ENCODE assay signal across 14 cellular contexts in genomic region chr2:88838165-88838635, GRCh38.
DNase-seq lines count a peak whose midpoint lies in the region; ATAC-seq and TF ChIP-seq lines count a peak whose summit lies in the region.
"Had no signal": no experiment of that assay in that cellular context is flagged by ENCODE, and none has a peak within 500 bp of the region (broad histone marks: within the 10 kb centered on the region; RNA-seq: fewer than 3 reads in every experiment).

No MANE protein-coding gene starts in this region.

- H3K36me3 Mint-ChIP-seq in activated naive CD4-positive, alpha-beta T cell treated with anti-CD3 and anti-CD28 coated beads for 36 hours (ENCODE audit: low read depth), result no peaks in the 10 kb centered on the region
- no peaks in the 10 kb centered on the region for H3K36me3 Mint-ChIP-seq in chondrocyte (ENCODE audit: low read depth)
- H3K36me3 Mint-ChIP-seq: natural killer cell treated with Interleukin-12 subunit alpha and Interleukin-12 subunit beta and Interleukin-15 and Interleukin-18, amount 100 ng/mL, for 72 hours; T-cell had no signal

- 60 to 90% methylated on average over 2 to 4 of the region's 4 CpGs for WGBS in transverse colon (ENCODE audit: low coverage in 1 of 2), 2 donors

- TF ChIP-seq POLR2A in transverse colon (IDR thresholded peaks at IDR 0.05), result no peak

- peak overlapping the region in 1 of 4 donors; percentile 6 for H3K27ac ChIP-seq in transverse colon
- H3K27ac ChIP-seq in caudate nucleus (ENCODE audit: low read depth, low read length), result no peak overlapping the region
- H3K27ac ChIP-seq: thyroid gland had no signal

- TF ChIP-seq EP300 in transverse colon (IDR thresholded peaks at IDR 0.05; ENCODE audit: low read depth), result no peak

- H3K27me3 ChIP-seq in transverse colon, result no peaks in the 10 kb centered on the region
- H3K27me3 ChIP-seq: thyroid gland had no signal

- H3K9me3 ChIP-seq in transverse colon, result no peaks in the 10 kb centered on the region
- H3K9me3 ChIP-seq: thyroid gland had no signal

- CTCF ChIA-PET in activated naive CD4-positive, alpha-beta T cell treated with anti-CD3 and anti-CD28 coated beads for 36 hours (lab: Charles Lee), result interaction anchor here (1.6 kb wide), 1 partner anchor 42 kb away, joined by 9 read pairs; no protein-coding TSS in a partner anchor

- no peaks in the 10 kb centered on the region for H3K27me3 Mint-ChIP-seq in activated naive CD4-positive, alpha-beta T cell treated with anti-CD3 and anti-CD28 coated beads for 36 hours (ENCODE audit: low read depth)
- peaks cover 21% of the 10 kb centered on the region for H3K27me3 Mint-ChIP-seq in chondrocyte (ENCODE audit: low read depth)
- H3K27me3 Mint-ChIP-seq: natural killer cell treated with Interleukin-12 subunit alpha and Interleukin-12 subunit beta and Interleukin-15 and Interleukin-18, amount 100 ng/mL, for 72 hours had no signal

- ATAC-seq in HG02610 (IDR thresholded peaks at IDR 0.05; ENCODE audit: unreplicated experiment), result peak; percentile 81
- peak; percentile 82 for ATAC-seq in HG03520 (IDR thresholded peaks at IDR 0.05; ENCODE audit: unreplicated experiment)
- ATAC-seq: T-cell had no signal

- in situ Hi-C loops in transverse colon (cut with MboI; ENCODE audit: low pct_ligation_motif_present in 1 of 4, low pct_unique_long_range_greater_than_20kb in 1 of 4, low sequenced_read_pairs in 3 of 4), result no loop called here

- no peaks in the 10 kb centered on the region for H3K4me1 Mint-ChIP-seq in activated naive CD4-positive, alpha-beta T cell treated with anti-CD3 and anti-CD28 coated beads for 36 hours (ENCODE audit: low read depth)
- H3K4me1 Mint-ChIP-seq in chondrocyte (ENCODE audit: low read depth), result no peaks in the 10 kb centered on the region
- H3K4me1 Mint-ChIP-seq: central memory CD8-positive, alpha-beta T cell had no signal

- H3K9me3 Mint-ChIP-seq in activated naive CD4-positive, alpha-beta T cell treated with anti-CD3 and anti-CD28 coated beads for 36 hours, result no peaks in the 10 kb centered on the region
- no peaks in the 10 kb centered on the region for H3K9me3 Mint-ChIP-seq in chondrocyte (ENCODE audit: low read depth)
- H3K9me3 Mint-ChIP-seq: central memory CD8-positive, alpha-beta T cell; natural killer cell treated with Interleukin-12 subunit alpha and Interleukin-12 subunit beta and Interleukin-15 and Interleukin-18, amount 100 ng/mL, for 72 hours; T-cell had no signal

- TF ChIP-seq CTCF in transverse colon (IDR thresholded peaks at IDR 0.05) (no peak), chondrocyte (IDR thresholded peaks at IDR 0.05) (no peak)

- intact Hi-C loops in activated naive CD4-positive, alpha-beta T cell treated with anti-CD3 and anti-CD28 coated beads for 36 hours (cut with micrococcal nuclease), result no loop called here
- intact Hi-C loops in transverse colon (cut with DNase I; ENCODE audit: low total_unique reads), result no loop called here

- peak; percentile 38 for DNase-seq in activated naive CD4-positive, alpha-beta T cell treated with anti-CD3 and anti-CD28 coated beads for 36 hours
- DNase-seq in activated naive CD4-positive, alpha-beta T cell (lab: John Stamatoyannopoulos, UW), result no peak
- DNase-seq in transverse colon (peak; percentile 57), mucosa of gallbladder (ENCODE audit: low spot score) (no peak), chondrocyte (ENCODE audit: low spot score) (no peak), caudate nucleus (lab: John Stamatoyannopoulos, UW) (no peak)
- DNase-seq: activated T-cell treated with anti-CD3 and anti-CD28 coated beads for 4 hours, NCI-H345, thyroid gland had no signal

- no peak overlapping the region for H3K4me3 Mint-ChIP-seq in activated naive CD4-positive, alpha-beta T cell treated with anti-CD3 and anti-CD28 coated beads for 36 hours
- H3K4me3 Mint-ChIP-seq in chondrocyte (ENCODE audit: unreplicated experiment), result no peak overlapping the region
- H3K4me3 Mint-ChIP-seq: central memory CD8-positive, alpha-beta T cell; natural killer cell treated with Interleukin-12 subunit alpha and Interleukin-12 subunit beta and Interleukin-15 and Interleukin-18, amount 100 ng/mL, for 72 hours; T-cell had no signal

- H3K4me1 ChIP-seq in transverse colon, result no peaks in the 10 kb centered on the region

- H3K4me3 ChIP-seq in transverse colon, result no peak overlapping the region
- H3K4me3 ChIP-seq: thyroid gland had no signal

- no peaks in the 10 kb centered on the region for H3K36me3 ChIP-seq in transverse colon
- H3K36me3 ChIP-seq: thyroid gland had no signal

- no peak overlapping the region for H3K27ac Mint-ChIP-seq in activated naive CD4-positive, alpha-beta T cell treated with anti-CD3 and anti-CD28 coated beads for 36 hours
- no peak overlapping the region for H3K27ac Mint-ChIP-seq in chondrocyte (ENCODE audit: unreplicated experiment)
- H3K27ac Mint-ChIP-seq: natural killer cell treated with Interleukin-12 subunit alpha and Interleukin-12 subunit beta and Interleukin-15 and Interleukin-18, amount 100 ng/mL, for 72 hours had no signal

Comparison
In these comparisons a context has a peak if more than half of its experiments do, and no peak if none do; other contexts are left out.
1. DNase-seq: peak in activated naive CD4-positive, alpha-beta T cell treated with anti-CD3 and anti-CD28 coated beads for 36 hours (single experiment) and transverse colon (single experiment); none in activated naive CD4-positive, alpha-beta T cell (0 of 4), mucosa of gallbladder (single experiment), chondrocyte (single experiment) and caudate nucleus (0 of 61).